ENCODE assay signal across 20 cellular contexts in genomic region chr13:25153736-25154135, GRCh38. TPM values are rescaled to one million over a fixed set of nuclear protein-coding genes. Genes with fewer than 3 reads are reported as not detected.
DNase-seq lines count a peak whose midpoint lies in the region; ATAC-seq and TF ChIP-seq lines count a peak whose summit lies in the region.
"Had no signal": no experiment of that assay in that cellular context is flagged by ENCODE, and none has a peak within 500 bp of the region (broad histone marks: within the 10 kb centered on the region; RNA-seq: fewer than 3 reads in every experiment).

No MANE protein-coding gene starts in this region.

- no peak for ATAC-seq in HG03196 (IDR thresholded peaks at IDR 0.05; ENCODE audit: unreplicated experiment)
- no peak for ATAC-seq in heart right ventricle
- ATAC-seq: naive thymus-derived CD4-positive, alpha-beta T cell; pancreas; sciatic nerve had no signal

- 28 to 34% methylated on average over 2 of the region's 2 CpGs for WGBS in heart right ventricle, 2 donors

- H3K9me3 ChIP-seq in OCI-LY7 (ENCODE audit: low read length) (0 out of 2 replicates have a peak, but pooled peaks cover under 1% of the 10 kb centered on the region), heart right ventricle (no peaks in the 10 kb centered on the region)
- H3K9me3 ChIP-seq: pancreas, SK-N-SH, thoracic aorta had no signal

- POLR2A ChIA-PET in OCI-LY7 (lab: Charles Lee), result interaction anchor here (0.6 to 0.9 kb wide), 3 partner anchors 32 to 278 kb away, joined by 3 to 5 read pairs (median 3); no protein-coding TSS in a partner anchor

- H3K79me2 ChIP-seq in OCI-LY7 (ENCODE audit: insufficient read depth, low read depth, low read length), result no peaks in the 10 kb centered on the region

- H3K4me3 ChIP-seq in H7 (ENCODE audit: insufficient read depth, low read depth, low read length) (no peak overlapping the region), OCI-LY7 (ENCODE audit: low read depth, low read length, poor library complexity, severe bottlenecking) (peak overlapping the region; percentile 22), heart right ventricle (no peak overlapping the region)
- H3K4me3 ChIP-seq: pancreas, thoracic aorta had no signal

- BruUV-seq in OCI-LY7 (replicated peaks; lab: Mats Ljungman, UMichigan), result no TSS peak

- H3K36me3 ChIP-seq in H7 (replicated peaks; ENCODE audit: control insufficient read depth, insufficient read depth, low read length) (no peaks in the 10 kb centered on the region), OCI-LY7 (ENCODE audit: insufficient read depth, low read length) (no peaks in the 10 kb centered on the region), heart right ventricle (no peaks in the 10 kb centered on the region)
- H3K36me3 ChIP-seq: pancreas, thoracic aorta had no signal

- peak overlapping the region; percentile 59 for H3K4me2 ChIP-seq in OCI-LY7 (ENCODE audit: low read length)
- H3K4me2 ChIP-seq: SK-N-SH had no signal

- H2AFZ ChIP-seq in OCI-LY7 (ENCODE audit: low read length), result peak overlapping the region; percentile 71; the same call in 1 of the 2 replicates

- H3K27ac ChIP-seq in OCI-LY7 (ENCODE audit: low read depth, low read length, poor library complexity, severe bottlenecking) (peak overlapping the region; percentile 89), substantia nigra (ENCODE audit: low read depth, low read length, poor library complexity, severe bottlenecking) (peak overlapping the region; percentile 49), heart right ventricle (no peak overlapping the region)
- H3K27ac ChIP-seq: pancreas, thoracic aorta had no signal

- DNase-seq in H7 (peak; percentile 29), OCI-LY7 (ENCODE audit: low spot score) (peak; percentile 69), hippocampal formation (lab: John Stamatoyannopoulos, UW) (peak; percentile 27 to 89), substantia nigra (lab: John Stamatoyannopoulos, UW) (peak in 25 of 49 donors; percentile 10 to 76 (median 41)), heart right ventricle (no peak), NCI-H774 (lab: John Stamatoyannopoulos, UW) (no peak)
- DNase-seq: activated CD4-positive, alpha-beta memory T cell treated with anti-CD3 and anti-CD28 coated beads, Interleukin-2, amount 10 ng/mL, durations not matched to agents 7 days and 5 days; activated gamma-delta T cell treated with Interleukin-2 at 50 U/mL for 16 hours; activated T-cell treated with anti-CD3 and anti-CD28 coated beads for 4 hours; HCEC 1CT; mesendoderm; naive thymus-derived CD4-positive, alpha-beta T cell; NCI-H82; pancreas; SK-N-SH; stimulated activated CD4-positive, alpha-beta T cell treated with anti-CD3 and anti-CD28 coated beads, Interleukin-15, amount 100 ng/mL, for 24 hours had no signal

- CTCF ChIA-PET in OCI-LY7 (lab: Charles Lee; ENCODE audit: unreplicated experiment), result no interaction called here

- no peaks in the 10 kb centered on the region for H4K20me1 ChIP-seq in OCI-LY7 (ENCODE audit: insufficient read depth, low read length)

- intact Hi-C loops in OCI-LY7 (cut with micrococcal nuclease; ENCODE audit: unreplicated experiment), result no loop called here
- intact Hi-C loops in heart right ventricle (cut with DNase I), result no loop called here

- H3K9me2 ChIP-seq in OCI-LY7 (ENCODE audit: insufficient read depth, low read length), result no peaks in the 10 kb centered on the region
- H3K9me2 ChIP-seq: SK-N-SH had no signal

- TF ChIP-seq CTCF in OCI-LY7 (conservative IDR thresholded peaks at IDR 0.05; ENCODE audit: low read length) (no peak), heart right ventricle (IDR thresholded peaks at IDR 0.05) (no peak)

- no peaks in the 10 kb centered on the region for H3K27me3 ChIP-seq in H7 (ENCODE audit: control insufficient read depth, insufficient read depth, low read length)
- H3K27me3 ChIP-seq in heart right ventricle, result peaks cover 0 to 38% (median 21%) of the 10 kb centered on the region in 7 donors

- peaks cover 41% of the 10 kb centered on the region for H3K4me1 ChIP-seq in OCI-LY7 (ENCODE audit: insufficient read depth, low read length, poor library complexity, severe bottlenecking)
- no peaks in the 10 kb centered on the region for H3K4me1 ChIP-seq in heart right ventricle
- H3K4me1 ChIP-seq: pancreas had no signal

RNA-seq across cellular contexts. Expression of gene AMER2, which starts 18.4 kb away (rescaled TPM):
- 0.15 and 0.17 TPM in 2 replicates for total RNA-seq in H7 (2014; rRNA removed; shearing (Covaris generic))
- not detected in 2 replicates for total RNA-seq in OCI-LY7 (2014; rRNA removed; shearing (Covaris generic))
- not detected in 2 replicates for total RNA-seq in OCI-LY7 (2022)
- total RNA-seq in heart right ventricle, result not detected
- not detected for polyA plus RNA-seq in heart right ventricle
- total RNA-seq: activated CD4-positive, alpha-beta memory T cell treated with anti-CD3 and anti-CD28 coated beads, Interleukin-2, amount 10 ng/mL, durations not matched to agents 7 days and 5 days; dermis microvascular lymphatic vessel endothelial cell; naive thymus-derived CD4-positive, alpha-beta T cell; pancreas; thoracic aorta had no signal
- polyA plus RNA-seq: SK-N-SH had no signal

RNA-seq across cellular contexts. Expression of gene PABPC3, which starts 57.8 kb away (rescaled TPM):
- 0.03 and 0.04 TPM in 2 replicates for total RNA-seq in H7 (2014; rRNA removed; shearing (Covaris generic))
- 0.13 TPM in 1 of 2 replicates, not detected in the other for total RNA-seq in OCI-LY7 (2014; rRNA removed; shearing (Covaris generic))
- total RNA-seq in OCI-LY7 (2022) (0.39 and 0.49 TPM in 2 replicates), heart right ventricle (under 1 TPM in 2 of 10 donors, not detected in 8; 0.09 to 0.10 TPM)
- under 1 TPM in 1 of 2 donors, not detected in 1; 0.06 TPM for polyA plus RNA-seq in heart right ventricle
- total RNA-seq: thoracic aorta had no signal

Comparison
In these comparisons a context has a peak if more than half of its experiments do, and no peak if none do; other contexts are left out.
1. DNase-seq: peak in H7 (single experiment), OCI-LY7 (single experiment), hippocampal formation (2 of 2) and substantia nigra (25 of 49); none in heart right ventricle (0 of 2) and NCI-H774 (single experiment).
2. H3K27ac ChIP-seq: peak in OCI-LY7 (single experiment) and substantia nigra (single experiment); none in heart right ventricle (0 of 10).